10 cellular contexts compared by ENCODE assay signal in the genomic region with DNA sequence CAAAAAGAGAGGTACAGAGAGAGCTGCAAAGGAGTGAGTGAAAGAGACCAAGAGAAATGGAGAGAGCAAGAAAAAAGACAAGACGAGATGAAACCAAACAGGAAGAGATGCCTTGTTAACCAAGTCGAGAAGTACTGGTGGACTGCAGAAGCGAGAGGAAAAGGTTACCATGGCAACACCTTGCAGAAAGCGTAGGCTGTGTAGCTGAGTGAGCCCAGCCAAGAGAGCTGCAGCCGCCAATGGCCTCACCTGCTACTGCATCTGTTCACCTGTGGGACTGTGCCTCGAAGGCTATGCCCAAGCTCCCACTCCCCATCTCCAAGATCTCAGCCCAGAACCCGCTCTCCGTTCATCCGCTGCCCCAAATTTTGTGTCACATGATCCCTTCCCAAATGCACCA.
DNase-seq lines count a peak whose midpoint lies in the region; ATAC-seq and TF ChIP-seq lines count a peak whose summit lies in the region.
"Had no signal": no experiment of that assay in that cellular context is flagged by ENCODE, and none has a peak within 500 bp of the region (broad histone marks: within the 10 kb centered on the region; RNA-seq: fewer than 3 reads in every experiment).

No MANE protein-coding gene starts in this region.

- CTCF ChIA-PET in PC-9 (lab: Charles Lee): no interaction called here

- H3K9me3 Mint-ChIP-seq in natural killer cell treated with Interleukin-12 subunit alpha and Interleukin-12 subunit beta and Interleukin-15 and Interleukin-18, amount 100 ng/mL, for 72 hours: no peaks in the 10 kb centered on the region
- H3K9me3 Mint-ChIP-seq in natural killer cell: no peaks in the 10 kb centered on the region
- no peaks in the 10 kb centered on the region for H3K9me3 Mint-ChIP-seq in activated naive CD8-positive, alpha-beta T cell treated with anti-CD3 and anti-CD28 coated beads for 36 hours
- H3K9me3 Mint-ChIP-seq: CD4-positive, alpha-beta T cell had no signal

- POLR2A ChIA-PET in PC-9 (lab: Charles Lee; ENCODE audit: unreplicated experiment): interaction anchor here (0.6 kb wide), 1 partner anchor 130 kb away, joined by 9 read pairs; no protein-coding TSS in a partner anchor

- no peak overlapping the region for H3K4me3 ChIP-seq in PC-9

- H3K4me2 ChIP-seq in PC-9: no peak overlapping the region
- H3K4me2 ChIP-seq: SK-N-SH had no signal

- H3K9me3 ChIP-seq in PC-9 (ENCODE audit: insufficient read depth, low read depth): no peaks in the 10 kb centered on the region
- H3K9me3 ChIP-seq: SK-N-SH had no signal

- TF ChIP-seq CTCF in natural killer cell (IDR thresholded peaks at IDR 0.05) (no peak), PC-9 (conservative IDR thresholded peaks at IDR 0.05) (no peak)

- no peaks in the 10 kb centered on the region for H3K9me2 ChIP-seq in PC-9 (ENCODE audit: insufficient read depth)
- H3K9me2 ChIP-seq: SK-N-SH had no signal

- no peaks in the 10 kb centered on the region for H3K4me1 ChIP-seq in PC-9 (replicated peaks; ENCODE audit: insufficient read depth)

- no peak for DNase-seq in natural killer cell treated with Interleukin-12 subunit alpha and Interleukin-12 subunit beta and Interleukin-15 and Interleukin-18, amount 100 ng/mL, for 72 hours (ENCODE audit: low spot score)
- no peak for DNase-seq in natural killer cell
- peak; percentile 10 for DNase-seq in activated naive CD8-positive, alpha-beta T cell treated with anti-CD3 and anti-CD28 coated beads for 36 hours
- no peak for DNase-seq in activated effector memory CD4-positive, alpha-beta T cell treated with Interleukin-2 at 50 U/mL for 16 hours
- no peak for DNase-seq in AML-193 (lab: John Stamatoyannopoulos, UW)
- no peak for DNase-seq in NK-92 (lab: John Stamatoyannopoulos, UW; ENCODE audit: unreplicated experiment)
- no peak for DNase-seq in PC-9
- DNase-seq: CD4-positive, alpha-beta T cell; SK-N-SH had no signal

- H3K4me1 Mint-ChIP-seq in natural killer cell treated with Interleukin-12 subunit alpha and Interleukin-12 subunit beta and Interleukin-15 and Interleukin-18, amount 100 ng/mL, for 72 hours (ENCODE audit: low read depth in 2 of 2): peaks cover 16 to 20% of the 10 kb centered on the region in 2 donors
- peaks cover 21 to 27% of the 10 kb centered on the region in 2 donors for H3K4me1 Mint-ChIP-seq in natural killer cell
- H3K4me1 Mint-ChIP-seq in activated naive CD8-positive, alpha-beta T cell treated with anti-CD3 and anti-CD28 coated beads for 36 hours: peaks cover 11% of the 10 kb centered on the region

- no peaks in the 10 kb centered on the region for H3F3A ChIP-seq in PC-9 (ENCODE audit: insufficient read depth, low read depth)

- peak; percentile 36 to 52 for ATAC-seq in natural killer cell treated with Interleukin-12 subunit alpha and Interleukin-12 subunit beta and Interleukin-15 and Interleukin-18, amount 100 ng/mL, for 72 hours
- ATAC-seq in natural killer cell (no peak), HG02885 (IDR thresholded peaks at IDR 0.05; ENCODE audit: poor library complexity, unreplicated experiment) (peak; percentile 89)

- no peak overlapping the region for H2AFZ ChIP-seq in PC-9

- no peaks in the 10 kb centered on the region for H3K27me3 Mint-ChIP-seq in natural killer cell treated with Interleukin-12 subunit alpha and Interleukin-12 subunit beta and Interleukin-15 and Interleukin-18, amount 100 ng/mL, for 72 hours
- H3K27me3 Mint-ChIP-seq in natural killer cell (ENCODE audit: low read depth in 2 of 2): no peaks in the 10 kb centered on the region
- no peaks in the 10 kb centered on the region for H3K27me3 Mint-ChIP-seq in activated naive CD8-positive, alpha-beta T cell treated with anti-CD3 and anti-CD28 coated beads for 36 hours
- H3K27me3 Mint-ChIP-seq: CD4-positive, alpha-beta T cell had no signal

- peak overlapping the region; percentile 3 for H3K4me3 Mint-ChIP-seq in natural killer cell treated with Interleukin-12 subunit alpha and Interleukin-12 subunit beta and Interleukin-15 and Interleukin-18, amount 100 ng/mL, for 72 hours
- H3K4me3 Mint-ChIP-seq in natural killer cell: no peak overlapping the region
- no peak overlapping the region for H3K4me3 Mint-ChIP-seq in activated naive CD8-positive, alpha-beta T cell treated with anti-CD3 and anti-CD28 coated beads for 36 hours
- H3K4me3 Mint-ChIP-seq: CD4-positive, alpha-beta T cell had no signal

- H3K27ac ChIP-seq in PC-9: no peak overlapping the region

- BruUV-seq in PC-9 (replicated peaks; lab: Mats Ljungman, UMichigan): no TSS peak

- no peaks in the 10 kb centered on the region for H3K27me3 ChIP-seq in PC-9 (ENCODE audit: insufficient read depth, low read depth)

- intact Hi-C loops in natural killer cell (cut with micrococcal nuclease): no loop called here
- intact Hi-C loops in PC-9 (cut with micrococcal nuclease; ENCODE audit: unreplicated experiment): no loop called here

- H3K36me3 ChIP-seq in PC-9 (ENCODE audit: low read depth): no peaks in the 10 kb centered on the region

- no peaks in the 10 kb centered on the region for H3K79me2 ChIP-seq in PC-9 (ENCODE audit: low read depth)

- H4K20me1 ChIP-seq in PC-9 (ENCODE audit: insufficient read depth): no peaks in the 10 kb centered on the region

- H3K36me3 Mint-ChIP-seq in natural killer cell treated with Interleukin-12 subunit alpha and Interleukin-12 subunit beta and Interleukin-15 and Interleukin-18, amount 100 ng/mL, for 72 hours: no peaks in the 10 kb centered on the region
- H3K36me3 Mint-ChIP-seq in natural killer cell: no peaks in the 10 kb centered on the region
- H3K36me3 Mint-ChIP-seq in activated naive CD8-positive, alpha-beta T cell treated with anti-CD3 and anti-CD28 coated beads for 36 hours: peaks cover 4% of the 10 kb centered on the region

- no peak overlapping the region for H3K27ac Mint-ChIP-seq in natural killer cell treated with Interleukin-12 subunit alpha and Interleukin-12 subunit beta and Interleukin-15 and Interleukin-18, amount 100 ng/mL, for 72 hours
- peak overlapping the region in 1 of 2 donors; percentile 21 for H3K27ac Mint-ChIP-seq in natural killer cell
- no peak overlapping the region for H3K27ac Mint-ChIP-seq in activated naive CD8-positive, alpha-beta T cell treated with anti-CD3 and anti-CD28 coated beads for 36 hours
- H3K27ac Mint-ChIP-seq: CD4-positive, alpha-beta T cell had no signal

Comparison
In these comparisons a context has a peak if more than half of its experiments do, and no peak if none do; other contexts are left out.
1. ATAC-seq: peak in natural killer cell treated with Interleukin-12 subunit alpha and Interleukin-12 subunit beta and Interleukin-15 and Interleukin-18, amount 100 ng/mL, for 72 hours (2 of 2) and HG02885 (single experiment); none in natural killer cell (0 of 3).